In genomic region chr16:56450901-56451752, GRCh38 we compare ENCODE assay signal across 2 cellular contexts.
TF ChIP-seq lines count a peak whose summit lies in the region.

Gene NUDT21 (minus strand): TSS chr16:56451332. CDS start chr16:56451202, 130 bp downstream.
Gene OGFOD1 (plus strand): TSS chr16:56451554. CDS start chr16:56451613, 59 bp downstream.

TF ChIP-seq in IMR-90, 13 proteins besides CTCF, POLR2A, EP300 and RAD21:
- TF ChIP-seq FOS (IDR thresholded peaks at IDR 0.05; ENCODE audit: low read depth, low read length) (0 out of 2 replicates have a peak, but pooled peaks have one; percentile 13), MXI1 (IDR thresholded peaks at IDR 0.05; ENCODE audit: borderline replicate concordance, low read depth, low read length) (peak; percentile 77; the same call in 1 of the 2 replicates), BHLHE40 (IDR thresholded peaks at IDR 0.05; ENCODE audit: low read depth, low read length) (no peak), CEBPB (IDR thresholded peaks at IDR 0.05; ENCODE audit: low read depth, low read length) (peak; percentile 56), MAFK (IDR thresholded peaks at IDR 0.05; ENCODE audit: low read depth, low read length) (no peak)
TF ChIP-seq in IMR-90: peak in this region for 3.

TF ChIP-seq in endothelial cell of umbilical vein, 7 proteins besides CTCF, POLR2A, EP300 and RAD21:
- TF ChIP-seq POLR2AphosphoS5 (IDR thresholded peaks at IDR 0.05; ENCODE audit: insufficient read depth, low read depth, low read length) = peak; percentile 48
- TF ChIP-seq JUN (IDR thresholded peaks at IDR 0.05; ENCODE audit: borderline replicate concordance, insufficient read depth, insufficient read length, low read depth) = no peak
- peak; percentile 4 for TF ChIP-seq MYC (IDR thresholded peaks at IDR 0.05; ENCODE audit: low read depth, low read length)
TF ChIP-seq in endothelial cell of umbilical vein: peak in this region for 2.
